In genomic region chr14:64765740-64766302, GRCh38 we compare ENCODE assay signal across 20 cellular contexts.
"Had no signal": no experiment of that assay in that cellular context is flagged by ENCODE, and none has a peak within 500 bp of the region (broad histone marks: within the 10 kb centered on the region; RNA-seq: fewer than 3 reads in every experiment).

No MANE protein-coding gene starts in this region.

- FAIRE-seq: astrocyte had no signal

- H3K79me2 ChIP-seq: parathyroid adenoma had no signal

- H3K9ac ChIP-seq: parathyroid adenoma had no signal

- H3K27ac Mint-ChIP-seq: activated CD4-positive, alpha-beta T cell treated with anti-CD3 and anti-CD28 coated beads for 36 hours; activated CD8-positive, alpha-beta T cell treated with anti-CD3 and anti-CD28 coated beads, Interleukin-2, amount 10 ng/mL, durations not matched to agents 7 days and 5 days; activated T-cell treated with anti-CD3 and anti-CD28 coated beads, Interleukin-2, amount 50 U/mL, for 24 hours; dendritic cell treated with granulocyte-macrophage colony-stimulating factor and Interleukin-4, amounts not matched to agents 40 ng/mL and 50 ng/mL, for 4 days had no signal

- H3K36me3 Mint-ChIP-seq: natural killer cell had no signal

- H3K36me3 ChIP-seq: adrenal gland, breast epithelium, lower lobe of right lung, sigmoid colon, thyroid gland, uterus, WERI-Rb-1 had no signal

- H3K9me3 Mint-ChIP-seq: activated T-cell treated with anti-CD3 and anti-CD28 coated beads, Interleukin-2, amount 50 U/mL, for 24 hours; dendritic cell treated with granulocyte-macrophage colony-stimulating factor and Interleukin-4, amounts not matched to agents 40 ng/mL and 50 ng/mL, for 4 days; natural killer cell had no signal

- H3K27me3 Mint-ChIP-seq: activated CD4-positive, alpha-beta T cell treated with anti-CD3 and anti-CD28 coated beads for 36 hours; activated T-cell treated with anti-CD3 and anti-CD28 coated beads, Interleukin-2, amount 50 U/mL, for 24 hours had no signal

- DNase-seq: activated CD4-positive, alpha-beta T cell treated with anti-CD3 and anti-CD28 coated beads for 36 hours; activated CD8-positive, alpha-beta T cell treated with anti-CD3 and anti-CD28 coated beads, Interleukin-2, amount 10 ng/mL, durations not matched to agents 7 days and 5 days; activated naive CD4-positive, alpha-beta T cell treated with anti-CD3 and anti-CD28 coated beads, Interleukin-2, amount 50 U/mL, for 16 hours; activated T-cell treated with anti-CD3 and anti-CD28 coated beads, Interleukin-2, amount 50 U/mL, for 24 hours; adrenal gland; effector CD8-positive, alpha-beta T cell; lower lobe of right lung; natural killer cell; stimulated activated CD4-positive, alpha-beta T cell treated with anti-CD3 and anti-CD28 coated beads, Interleukin-1b, Interleukin-23, amount 100 ng/mL, for 48 hours; stimulated activated CD8-positive, alpha-beta memory T cell treated with anti-CD3 and anti-CD28 coated beads, Interleukin-4, amount 100 ng/mL, for 48 hours; stimulated activated naive CD4-positive, alpha-beta T cell; thyroid gland; WERI-Rb-1 had no signal

- H2AFZ ChIP-seq: parathyroid adenoma had no signal

- H3K4me3 Mint-ChIP-seq: activated CD4-positive, alpha-beta T cell treated with anti-CD3 and anti-CD28 coated beads for 36 hours; activated CD8-positive, alpha-beta T cell treated with anti-CD3 and anti-CD28 coated beads, Interleukin-2, amount 10 ng/mL, durations not matched to agents 7 days and 5 days; activated T-cell treated with anti-CD3 and anti-CD28 coated beads, Interleukin-2, amount 50 U/mL, for 24 hours; dendritic cell treated with granulocyte-macrophage colony-stimulating factor and Interleukin-4, amounts not matched to agents 40 ng/mL and 50 ng/mL, for 4 days had no signal

- H3K27me3 ChIP-seq: adrenal gland, breast epithelium, sigmoid colon, thyroid gland, uterus had no signal

- H3K4me3 ChIP-seq: adrenal gland, breast epithelium, lower lobe of right lung, sigmoid colon, thyroid gland, uterus had no signal

- H3K9me3 ChIP-seq: adrenal gland, breast epithelium, lower lobe of right lung, sigmoid colon, thyroid gland, uterus had no signal

- H3K27ac ChIP-seq: adrenal gland, breast epithelium, epithelial cell of prostate, lower lobe of right lung, parathyroid adenoma, sigmoid colon, thyroid gland had no signal
